9 cellular contexts compared by ENCODE assay signal in the genomic region with DNA sequence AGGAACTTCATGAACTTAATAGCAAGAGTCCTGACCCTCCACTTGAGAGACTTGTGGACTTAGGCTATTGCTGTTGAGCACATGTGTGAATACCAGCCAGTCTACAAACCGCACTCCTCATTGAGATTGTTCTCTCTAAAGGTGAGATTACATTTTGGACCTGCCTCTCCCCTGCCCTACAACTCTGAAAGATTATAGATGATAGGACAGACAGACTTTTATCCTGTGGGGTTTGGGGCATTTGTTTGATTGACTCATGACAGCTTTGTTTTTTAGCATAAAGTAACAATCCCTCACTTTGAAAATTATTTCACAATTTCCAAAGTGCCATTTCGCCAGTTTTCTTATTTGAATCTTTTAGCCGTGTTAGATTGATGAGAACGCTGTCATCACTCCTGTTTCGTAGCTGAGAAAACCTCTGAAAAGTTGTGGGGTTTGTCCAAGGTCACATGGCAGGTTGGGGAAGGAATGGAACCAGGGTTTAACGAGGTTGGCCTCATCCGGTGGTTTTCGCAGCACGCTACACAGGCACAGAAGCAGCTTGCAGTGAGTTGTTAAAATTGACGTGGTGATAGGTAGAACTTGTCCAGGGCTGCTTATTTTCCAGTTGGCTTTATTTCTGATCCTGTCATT. TPM values are rescaled to one million over a fixed set of nuclear protein-coding genes. Genes with fewer than 3 reads are reported as not detected.
DNase-seq lines count a peak whose midpoint lies in the region; ATAC-seq and TF ChIP-seq lines count a peak whose summit lies in the region.
"Had no signal": no experiment of that assay in that cellular context is flagged by ENCODE, and none has a peak within 500 bp of the region (broad histone marks: within the 10 kb centered on the region; RNA-seq: fewer than 3 reads in every experiment).

No MANE protein-coding gene starts in this region.

- peak in 1 of 4 donors; percentile 35 for TF ChIP-seq POLR2A in upper lobe of left lung (IDR thresholded peaks at IDR 0.05)

- H3K27me3 ChIP-seq in upper lobe of left lung: no peaks in the 10 kb centered on the region
- H3K27me3 ChIP-seq: pancreas had no signal

- H3K4me3 Mint-ChIP-seq in IgD-negative memory B cell (peak overlapping the region; percentile 96 to 100 (median 98)), mesothelial cell of epicardium (no peak overlapping the region)

- no peaks in the 10 kb centered on the region for H3K9me3 ChIP-seq in upper lobe of left lung
- H3K9me3 ChIP-seq: pancreas had no signal

- H3K36me3 ChIP-seq in upper lobe of left lung: no peaks in the 10 kb centered on the region
- H3K36me3 ChIP-seq: pancreas had no signal

- 54 to 76% methylated on average over 10 of the region's 10 CpGs for WGBS in upper lobe of left lung, 2 donors

- H3K4me1 Mint-ChIP-seq in IgD-negative memory B cell (peaks cover 29 to 75% (median 42%) of the 10 kb centered on the region in 3 donors), mesothelial cell of epicardium (peaks cover 15% of the 10 kb centered on the region)

- no peak for TF ChIP-seq CTCF in mesothelial cell of epicardium (IDR thresholded peaks at IDR 0.05; ENCODE audit: unreplicated experiment)
- TF ChIP-seq CTCF in upper lobe of left lung (IDR thresholded peaks at IDR 0.05): no peak

- H3K36me3 Mint-ChIP-seq in IgD-negative memory B cell (peaks cover 2% of the 10 kb centered on the region), mesothelial cell of epicardium (no peaks in the 10 kb centered on the region)

- ATAC-seq in GM19463 (IDR thresholded peaks at IDR 0.05; ENCODE audit: unreplicated experiment) (peak; percentile 36), upper lobe of left lung (ENCODE audit: low FRiP score in 2 of 2) (peak; percentile 35 to 50), HG03280 (IDR thresholded peaks at IDR 0.05; ENCODE audit: unreplicated experiment) (no peak), GM19035 (IDR thresholded peaks at IDR 0.05; ENCODE audit: unreplicated experiment) (no peak)

- peak overlapping the region; percentile 71 to 80 (median 78) for H3K27ac ChIP-seq in upper lobe of left lung

- H3K4me3 ChIP-seq in upper lobe of left lung: peak overlapping the region in 3 of 4 donors; percentile 17 to 33 (median 23)

- peaks cover 13 to 43% (median 30%) of the 10 kb centered on the region in 4 donors for H3K4me1 ChIP-seq in upper lobe of left lung
- H3K4me1 ChIP-seq: pancreas had no signal

- H3K27me3 Mint-ChIP-seq in IgD-negative memory B cell (no peaks in the 10 kb centered on the region), mesothelial cell of epicardium (ENCODE audit: low read depth) (no peaks in the 10 kb centered on the region)

- no peaks in the 10 kb centered on the region for H3K9me3 Mint-ChIP-seq in IgD-negative memory B cell
- H3K9me3 Mint-ChIP-seq in mesothelial cell of epicardium: no peaks in the 10 kb centered on the region

- DNase-seq in activated T-cell treated with anti-CD3 and anti-CD28 coated beads for 24 hours (ENCODE audit: low read depth) (peak; percentile 80), mesothelial cell of epicardium (ENCODE audit: low spot score in 2 of 2, unreplicated experiment in 2 of 2) (no peak), upper lobe of left lung (peak in 1 of 2 donors; percentile 51), NCI-H526 (lab: John Stamatoyannopoulos, UW) (no peak)
- DNase-seq: pancreas had no signal

- H3K27ac Mint-ChIP-seq in IgD-negative memory B cell (peak overlapping the region; percentile 86 to 96 (median 93)), mesothelial cell of epicardium (peak overlapping the region; percentile 44)

- TF ChIP-seq EP300 in upper lobe of left lung (IDR thresholded peaks at IDR 0.05): no peak

RNA-seq across cellular contexts. Expression of gene EVL, which starts 0.8 kb away (rescaled TPM):
- 73.3 TPM for polyA plus RNA-seq in IgD-negative memory B cell
- total RNA-seq in mesothelial cell of epicardium (244 to 250 TPM (median 244 TPM) in 3 replicates), upper lobe of left lung (100 to 1,000 TPM in 5 of 6 donors, 10 to 100 TPM in 1; 69.6 to 222 (median 140) TPM)

Comparison
In these comparisons a context has a peak if more than half of its experiments do, and no peak if none do; other contexts are left out.
1. ATAC-seq: peak in GM19463 (single experiment) and upper lobe of left lung (2 of 2); none in HG03280 (single experiment) and GM19035 (single experiment).